1 cellular context compared by ENCODE assay signal in genomic region chr11:117290809-117291396, GRCh38.
TF ChIP-seq lines count a peak whose summit lies in the region.

Gene BACE1-AS (plus strand): TSS chr11:117291346.

TF ChIP-seq in IMR-90, 13 proteins besides CTCF, POLR2A, EP300 and RAD21:
- no peak for TF ChIP-seq RFX5 (IDR thresholded peaks at IDR 0.05; ENCODE audit: low read depth, low read length)
- no peak for TF ChIP-seq CEBPB (IDR thresholded peaks at IDR 0.05; ENCODE audit: low read depth, low read length)
- TF ChIP-seq CHD1 (IDR thresholded peaks at IDR 0.05; ENCODE audit: low read depth, low read length), result no peak
- no peak for TF ChIP-seq MAZ (IDR thresholded peaks at IDR 0.05; ENCODE audit: borderline replicate concordance, low read depth, low read length)
- TF ChIP-seq RCOR1 (IDR thresholded peaks at IDR 0.05; ENCODE audit: insufficient replicate concordance, low read length), result no peak
- no peak for TF ChIP-seq ELK1 (IDR thresholded peaks at IDR 0.05; ENCODE audit: borderline replicate concordance, low read depth, low read length)
- TF ChIP-seq MXI1 (IDR thresholded peaks at IDR 0.05; ENCODE audit: borderline replicate concordance, low read depth, low read length), result no peak
TF ChIP-seq in IMR-90: peak in this region for 0.
